ENCODE assay signal across 16 cellular contexts in genomic region chr5:151661096-151661495, GRCh38. TPM values are rescaled to one million over a fixed set of nuclear protein-coding genes. Genes with fewer than 3 reads are reported as not detected.
DNase-seq lines count a peak whose midpoint lies in the region; ATAC-seq and TF ChIP-seq lines count a peak whose summit lies in the region.
"Had no signal": no experiment of that assay in that cellular context is flagged by ENCODE, and none has a peak within 500 bp of the region (broad histone marks: within the 10 kb centered on the region; RNA-seq: fewer than 3 reads in every experiment).

No MANE protein-coding gene starts in this region.

- H3K9ac ChIP-seq in mesenchymal stem cell (ENCODE audit: low read length) = peak overlapping the region; percentile 74

- H2BK120ac ChIP-seq in mesenchymal stem cell (ENCODE audit: low read depth, low read length) = no peak overlapping the region

- H3K23ac ChIP-seq in mesenchymal stem cell (ENCODE audit: low read length in 2 of 2) = no peak overlapping the region

- peak; percentile 40 for DNase-seq in M059J (ENCODE audit: low read depth)
- DNase-seq in brain microvascular endothelial cell = no peak
- DNase-seq in mesenchymal stem cell = no peak
- no peak for DNase-seq in suprapubic skin (ENCODE audit: low spot score in 2 of 2)
- DNase-seq in esophagus squamous epithelium (lab: John Stamatoyannopoulos, UW) = no peak
- no peak for DNase-seq in SJCRH30
- no peak for DNase-seq in activated CD8-positive, alpha-beta memory T cell treated with anti-CD3 and anti-CD28 coated beads, Interleukin-2, amount 10 ng/mL, durations not matched to agents 7 days and 5 days
- DNase-seq: heart left ventricle; natural killer cell; NCI-H1105; NCI-H510A; NK-92 treated with Interleukin-12 subunit alpha and Interleukin-12 subunit beta, amount 100 ng/mL, for 24 hours had no signal

- H3K27me3 Mint-ChIP-seq in activated CD8-positive, alpha-beta memory T cell treated with anti-CD3 and anti-CD28 coated beads, Interleukin-2, amount 10 ng/mL, durations not matched to agents 7 days and 5 days = peaks cover 20% of the 10 kb centered on the region
- H3K27me3 Mint-ChIP-seq: activated T-helper 17 cell treated with anti-CD3 and anti-CD28 coated beads, Interleukin-2, amount 50 U/mL, for 72 hours; B cell had no signal

- H2BK12ac ChIP-seq in mesenchymal stem cell (ENCODE audit: low read length in 2 of 2) = no peak overlapping the region

- H2AK5ac ChIP-seq in mesenchymal stem cell (ENCODE audit: low read length, severe bottlenecking) = no peak overlapping the region

- no peak for TF ChIP-seq CTCF in brain microvascular endothelial cell (IDR thresholded peaks at IDR 0.05; ENCODE audit: low read depth, low read length, missing control alignments)
- no peak for TF ChIP-seq CTCF in suprapubic skin (IDR thresholded peaks at IDR 0.05)
- TF ChIP-seq CTCF in esophagus squamous epithelium (IDR thresholded peaks at IDR 0.05) = no peak

- H3K4me3 Mint-ChIP-seq in activated CD8-positive, alpha-beta memory T cell treated with anti-CD3 and anti-CD28 coated beads, Interleukin-2, amount 10 ng/mL, durations not matched to agents 7 days and 5 days = no peak overlapping the region
- H3K4me3 Mint-ChIP-seq: activated T-helper 17 cell treated with anti-CD3 and anti-CD28 coated beads, Interleukin-2, amount 50 U/mL, for 72 hours; B cell; GM23338; natural killer cell had no signal

- H3K9me3 ChIP-seq in mesenchymal stem cell (ENCODE audit: control insufficient read depth, low read length) = no peaks in the 10 kb centered on the region
- H3K9me3 ChIP-seq in suprapubic skin = no peaks in the 10 kb centered on the region
- no peaks in the 10 kb centered on the region for H3K9me3 ChIP-seq in esophagus squamous epithelium
- no peaks in the 10 kb centered on the region for H3K9me3 ChIP-seq in SJCRH30 (replicated peaks)
- H3K9me3 ChIP-seq: heart left ventricle had no signal

- H3K27ac ChIP-seq in brain microvascular endothelial cell (peak overlapping the region; percentile 28), mesenchymal stem cell (ENCODE audit: low read length, poor library complexity, severe bottlenecking) (peak overlapping the region; percentile 28), suprapubic skin (peak overlapping the region; percentile 3), esophagus squamous epithelium (peak overlapping the region in 2 of 4 donors; percentile 6 to 17), SJCRH30 (no peak overlapping the region)

- no peak overlapping the region for H3K4ac ChIP-seq in mesenchymal stem cell (ENCODE audit: low read depth in 1 of 2, low read length in 2 of 2)

- CTCF ChIA-PET in activated CD8-positive, alpha-beta memory T cell treated with anti-CD3 and anti-CD28 coated beads, Interleukin-2, amount 10 ng/mL, durations not matched to agents 7 days and 5 days (lab: Charles Lee) = interaction anchor here (0.9 to 2.3 kb wide), 12 partner anchors 9 to 112 kb away, joined by 3 to 19 read pairs (median 4); no protein-coding TSS in a partner anchor

- no peak overlapping the region for H2BK5ac ChIP-seq in mesenchymal stem cell (ENCODE audit: low read depth, low read length, poor library complexity, severe bottlenecking)

- H3K18ac ChIP-seq in mesenchymal stem cell (ENCODE audit: low read depth in 1 of 2, low read length in 2 of 2) = no peak overlapping the region

- no peaks in the 10 kb centered on the region for H3K9me3 Mint-ChIP-seq in activated CD8-positive, alpha-beta memory T cell treated with anti-CD3 and anti-CD28 coated beads, Interleukin-2, amount 10 ng/mL, durations not matched to agents 7 days and 5 days (ENCODE audit: low read depth)
- H3K9me3 Mint-ChIP-seq: activated T-helper 17 cell treated with anti-CD3 and anti-CD28 coated beads, Interleukin-2, amount 50 U/mL, for 72 hours; GM23338; natural killer cell had no signal

- TF ChIP-seq POLR2A in suprapubic skin (IDR thresholded peaks at IDR 0.05) (no peak), esophagus squamous epithelium (IDR thresholded peaks at IDR 0.05) (no peak)

- no peak overlapping the region for H4K8ac ChIP-seq in mesenchymal stem cell (ENCODE audit: low read length)

- no peak overlapping the region for H3K4me3 ChIP-seq in brain microvascular endothelial cell (ENCODE audit: low read depth, low read length)
- no peak overlapping the region for H3K4me3 ChIP-seq in mesenchymal stem cell (ENCODE audit: insufficient read depth in 1 of 2, low read depth in 1 of 2, low read length in 2 of 2)
- no peak overlapping the region for H3K4me3 ChIP-seq in suprapubic skin
- H3K4me3 ChIP-seq in esophagus squamous epithelium = no peak overlapping the region
- H3K4me3 ChIP-seq in SJCRH30 = no peak overlapping the region
- H3K4me3 ChIP-seq: GM23338, heart left ventricle had no signal

- no peak overlapping the region for H2BK15ac ChIP-seq in mesenchymal stem cell (ENCODE audit: low read depth, poor library complexity, severe bottlenecking)

- peaks cover 13% of the 10 kb centered on the region for H3K4me1 Mint-ChIP-seq in activated CD8-positive, alpha-beta memory T cell treated with anti-CD3 and anti-CD28 coated beads, Interleukin-2, amount 10 ng/mL, durations not matched to agents 7 days and 5 days
- H3K4me1 Mint-ChIP-seq: activated T-helper 17 cell treated with anti-CD3 and anti-CD28 coated beads, Interleukin-2, amount 50 U/mL, for 72 hours had no signal

- H2AFZ ChIP-seq in mesenchymal stem cell (ENCODE audit: low read depth, low read length) = no peak overlapping the region
- H2AFZ ChIP-seq: GM23338 had no signal

- H3K4me2 ChIP-seq in mesenchymal stem cell (ENCODE audit: low read length, poor library complexity, severe bottlenecking) = no peak overlapping the region
- H3K4me2 ChIP-seq: GM23338 had no signal

- no peaks in the 10 kb centered on the region for H3K79me1 ChIP-seq in mesenchymal stem cell (replicated peaks; ENCODE audit: low read length, poor library complexity, severe bottlenecking)

- H4K91ac ChIP-seq in mesenchymal stem cell (ENCODE audit: low read length) = no peak overlapping the region

- peaks cover 52% of the 10 kb centered on the region for H3K36me3 ChIP-seq in brain microvascular endothelial cell (replicated peaks)
- peaks cover 34 to 52% of the 10 kb centered on the region in 2 experiments for H3K36me3 ChIP-seq in mesenchymal stem cell (ENCODE audit: control insufficient read depth in 1 of 2, insufficient read depth in 2 of 2, low read depth in 1 of 2, low read length in 2 of 2)
- H3K36me3 ChIP-seq in suprapubic skin = peaks cover 24% of the 10 kb centered on the region
- peaks cover 0 to 25% (median 2%) of the 10 kb centered on the region in 3 donors for H3K36me3 ChIP-seq in esophagus squamous epithelium
- H3K36me3 ChIP-seq in SJCRH30 = peaks cover 44% of the 10 kb centered on the region

- in situ Hi-C loops in brain microvascular endothelial cell (cut with HindIII; ENCODE audit: low pct_ligation_motif_present, low sequenced_read_pairs) = no loop called here

- no peak for ATAC-seq in GM18868 (IDR thresholded peaks at IDR 0.05; ENCODE audit: unreplicated experiment)
- ATAC-seq in activated CD8-positive, alpha-beta memory T cell treated with anti-CD3 and anti-CD28 coated beads, Interleukin-2, amount 10 ng/mL, durations not matched to agents 7 days and 5 days = no peak
- ATAC-seq: activated T-helper 17 cell treated with anti-CD3 and anti-CD28 coated beads, Interleukin-2, amount 50 U/mL, for 72 hours; GM23338; natural killer cell had no signal

- no peaks in the 10 kb centered on the region for H3K36me3 Mint-ChIP-seq in activated CD8-positive, alpha-beta memory T cell treated with anti-CD3 and anti-CD28 coated beads, Interleukin-2, amount 10 ng/mL, durations not matched to agents 7 days and 5 days
- H3K36me3 Mint-ChIP-seq: natural killer cell had no signal

- no peak for TF ChIP-seq EP300 in suprapubic skin (IDR thresholded peaks at IDR 0.05)

- WGBS in mesenchymal stem cell = 86% methylated on average over 5 of the region's 6 CpGs
- WGBS in suprapubic skin = 50% methylated on average over 6 of the region's 6 CpGs
- 68 to 78% methylated on average over 6 of the region's 6 CpGs for WGBS in esophagus squamous epithelium, 2 donors

- H3K14ac ChIP-seq in mesenchymal stem cell (ENCODE audit: low read length in 2 of 2) = no peak overlapping the region

- intact Hi-C loops in esophagus squamous epithelium (cut with DNase I) = loop anchor here (5.0 kb wide), 1 partner anchor 81 kb away; no protein-coding TSS in a partner anchor

- no peak overlapping the region for H3K27ac Mint-ChIP-seq in activated CD8-positive, alpha-beta memory T cell treated with anti-CD3 and anti-CD28 coated beads, Interleukin-2, amount 10 ng/mL, durations not matched to agents 7 days and 5 days
- H3K27ac Mint-ChIP-seq: activated T-helper 17 cell treated with anti-CD3 and anti-CD28 coated beads, Interleukin-2, amount 50 U/mL, for 72 hours; B cell; GM23338; natural killer cell had no signal

- no peaks in the 10 kb centered on the region for H3K27me3 ChIP-seq in brain microvascular endothelial cell (replicated peaks)
- no peaks in the 10 kb centered on the region for H3K27me3 ChIP-seq in mesenchymal stem cell (ENCODE audit: control insufficient read depth in 1 of 2, insufficient read depth in 1 of 2, low read length in 2 of 2)
- H3K27me3 ChIP-seq in suprapubic skin = no peaks in the 10 kb centered on the region
- H3K27me3 ChIP-seq in esophagus squamous epithelium = no peaks in the 10 kb centered on the region
- no peaks in the 10 kb centered on the region for H3K27me3 ChIP-seq in SJCRH30
- H3K27me3 ChIP-seq: heart left ventricle had no signal

- H3K4me1 ChIP-seq in mesenchymal stem cell (ENCODE audit: control insufficient read depth, insufficient read depth, low read depth, low read length) (peaks cover 22% of the 10 kb centered on the region), suprapubic skin (peaks cover 68% of the 10 kb centered on the region), esophagus squamous epithelium (peaks cover 10 to 74% (median 29%) of the 10 kb centered on the region in 3 donors), SJCRH30 (no peaks in the 10 kb centered on the region)

RNA-seq across cellular contexts. Expression of gene SPARC, which starts 25.6 kb away (rescaled TPM):
- 2,332 and 4,342 TPM in 2 replicates for total RNA-seq in M059J (2014; rRNA removed; shearing (Covaris generic))
- polyA plus RNA-seq in mesenchymal stem cell (2013, experiment 1 of 2) = 5,201 TPM
- polyA plus RNA-seq in mesenchymal stem cell (2013, experiment 2 of 2) = 4,942 TPM
- total RNA-seq in suprapubic skin = 100 to 1,000 TPM; 265 to 337 (median 270) TPM
- 100 to 1,000 TPM in 1 of 4 donors, 10 to 100 TPM in 3; 14.9 to 164 (median 61.9) TPM for total RNA-seq in esophagus squamous epithelium
- total RNA-seq in SJCRH30 (2014; rRNA removed; shearing (Covaris generic)) = 1,211 and 1,265 TPM in 2 replicates
- total RNA-seq in activated CD8-positive, alpha-beta memory T cell treated with anti-CD3 and anti-CD28 coated beads, Interleukin-2, amount 10 ng/mL, durations not matched to agents 7 days and 5 days = under 1 TPM; 0.18 to 0.37 TPM
- total RNA-seq: B cell had no signal

Comparison
In these comparisons a context has a peak if more than half of its experiments do, and no peak if none do; other contexts are left out.
1. RNA of gene SPARC, which starts 25.6 kb away (total RNA-seq): 2,332 to 4,342 TPM in M059J, 1,211 to 1,265 TPM in SJCRH30, 265 to 337 TPM in suprapubic skin and 14.9 to 164 TPM in esophagus squamous epithelium; 0.18 to 0.37 TPM in activated CD8-positive, alpha-beta memory T cell treated with anti-CD3 and anti-CD28 coated beads, Interleukin-2, amount 10 ng/mL, durations not matched to agents 7 days and 5 days; every median in the first group is over 10 times any median in the second.